10 cellular contexts compared by ENCODE assay signal in genomic region chr3:28792604-28793003, GRCh38.
"Had no signal": no experiment of that assay in that cellular context is flagged by ENCODE, and none has a peak within 500 bp of the region (broad histone marks: within the 10 kb centered on the region; RNA-seq: fewer than 3 reads in every experiment).

No MANE protein-coding gene starts in this region.

- H3K27ac Mint-ChIP-seq: HFFc6, IgD-negative memory B cell had no signal

- H3K4me1 ChIP-seq: HAP-1 had no signal

- H3K27me3 Mint-ChIP-seq: IgD-negative memory B cell had no signal

- H3K4me1 Mint-ChIP-seq: IgD-negative memory B cell had no signal

- H3K36me3 ChIP-seq: HAP-1 had no signal

- H3K9me3 Mint-ChIP-seq: HFFc6 had no signal

- H3K4me3 Mint-ChIP-seq: IgD-negative memory B cell had no signal

- DNase-seq: GOT3, H7, KBM-7 had no signal

- H2AFZ ChIP-seq: GM23248 had no signal

- ATAC-seq: HCT116, HepG2 had no signal

- H3K27ac ChIP-seq: GM23248, HL-60 had no signal

- H3K9me3 ChIP-seq: HAP-1 had no signal

- H3K9ac ChIP-seq: GM23248 had no signal

- H3K36me3 Mint-ChIP-seq: IgD-negative memory B cell had no signal

- H3K4me3 ChIP-seq: GM23248, HAP-1 had no signal
